In the genomic region with DNA sequence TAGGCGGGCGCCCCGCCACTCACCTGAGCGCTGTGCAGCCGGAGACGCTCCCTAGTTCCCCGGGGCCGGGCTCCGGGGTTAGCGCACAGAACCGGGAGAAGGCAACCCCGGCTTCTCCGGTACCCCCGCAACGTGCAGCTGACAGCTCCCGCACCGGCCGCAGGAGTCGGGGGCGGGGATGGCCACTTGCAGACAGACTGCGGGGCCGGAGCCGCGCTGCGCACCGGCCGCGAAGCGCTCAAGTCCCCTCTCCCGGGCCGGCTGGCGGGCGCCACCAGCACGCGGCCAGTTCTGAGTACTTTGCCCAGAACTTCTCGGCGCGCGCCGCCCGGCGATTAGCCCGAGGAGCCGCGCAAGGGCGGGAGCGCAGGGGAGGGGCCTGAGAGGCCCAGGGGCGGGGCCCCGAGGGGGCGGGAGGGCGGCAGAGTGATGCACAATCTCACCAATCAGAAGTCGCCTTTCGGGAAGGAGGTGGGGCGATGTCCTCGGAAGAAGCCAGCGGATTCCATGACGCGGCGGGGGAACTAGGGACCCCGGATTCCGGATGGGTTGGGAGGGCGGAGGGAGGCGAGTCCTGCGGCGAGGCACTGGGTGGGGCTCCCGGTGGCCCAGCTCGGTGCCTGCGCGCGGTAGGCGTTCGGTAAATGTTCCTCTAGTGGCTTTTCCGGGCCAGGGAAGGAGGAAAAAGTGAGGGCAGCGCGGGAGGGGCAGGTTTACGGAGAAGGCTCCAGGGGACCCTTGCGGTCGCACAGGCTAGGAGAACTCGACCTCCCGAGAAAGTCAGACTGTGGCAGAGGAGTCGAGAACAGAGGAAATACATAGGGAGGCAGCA, we compare ENCODE assay signal across 8 cellular contexts. TPM values are rescaled to one million over a fixed set of nuclear protein-coding genes. Genes with fewer than 3 reads are reported as not detected.
DNase-seq lines count a peak whose midpoint lies in the region; ATAC-seq and TF ChIP-seq lines count a peak whose summit lies in the region.

A gene with protein sequence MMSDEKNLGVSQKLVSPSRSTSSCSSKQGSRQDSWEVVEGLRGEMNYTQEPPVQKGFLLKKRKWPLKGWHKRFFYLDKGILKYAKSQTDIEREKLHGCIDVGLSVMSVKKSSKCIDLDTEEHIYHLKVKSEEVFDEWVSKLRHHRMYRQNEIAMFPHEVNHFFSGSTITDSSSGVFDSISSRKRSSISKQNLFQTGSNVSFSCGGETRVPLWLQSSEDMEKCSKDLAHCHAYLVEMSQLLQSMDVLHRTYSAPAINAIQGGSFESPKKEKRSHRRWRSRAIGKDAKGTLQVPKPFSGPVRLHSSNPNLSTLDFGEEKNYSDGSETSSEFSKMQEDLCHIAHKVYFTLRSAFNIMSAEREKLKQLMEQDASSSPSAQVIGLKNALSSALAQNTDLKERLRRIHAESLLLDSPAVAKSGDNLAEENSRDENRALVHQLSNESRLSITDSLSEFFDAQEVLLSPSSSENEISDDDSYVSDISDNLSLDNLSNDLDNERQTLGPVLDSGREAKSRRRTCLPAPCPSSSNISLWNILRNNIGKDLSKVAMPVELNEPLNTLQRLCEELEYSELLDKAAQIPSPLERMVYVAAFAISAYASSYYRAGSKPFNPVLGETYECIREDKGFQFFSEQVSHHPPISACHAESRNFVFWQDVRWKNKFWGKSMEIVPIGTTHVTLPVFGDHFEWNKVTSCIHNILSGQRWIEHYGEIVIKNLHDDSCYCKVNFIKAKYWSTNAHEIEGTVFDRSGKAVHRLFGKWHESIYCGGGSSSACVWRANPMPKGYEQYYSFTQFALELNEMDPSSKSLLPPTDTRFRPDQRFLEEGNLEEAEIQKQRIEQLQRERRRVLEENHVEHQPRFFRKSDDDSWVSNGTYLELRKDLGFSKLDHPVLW (minus strand): TSS at position 316 of the 832 bp plus-strand sequence. CDS start 87,706 bp downstream, outside the sequence.

- TF ChIP-seq CTCF in GM12875 (IDR thresholded peaks at IDR 0.05; ENCODE audit: borderline replicate concordance, insufficient read depth, low read depth, low read length), result no peak
- TF ChIP-seq CTCF in left ventricle myocardium inferior (IDR thresholded peaks at IDR 0.05; ENCODE audit: borderline replicate concordance), result no peak
- TF ChIP-seq CTCF in prostate gland (IDR thresholded peaks at IDR 0.05), result no peak

- H3K36me3 ChIP-seq in left ventricle myocardium inferior (no peaks in the 10 kb centered on the region), prostate gland (no peaks in the 10 kb centered on the region), urinary bladder (ENCODE audit: insufficient read depth) (no peaks in the 10 kb centered on the region)

- DNase-seq in NCI-H1436 (lab: John Stamatoyannopoulos, UW) (peak; percentile 90), T-helper 1 cell (peak; percentile 90 to 98 (median 95)), amniotic epithelial cell (ENCODE audit: low read depth) (peak; percentile 89), left ventricle myocardium inferior (peak; percentile 92), prostate gland (ENCODE audit: low spot score) (peak; percentile 95)

- under 1% methylated on average over 72 of the region's 81 CpGs for WGBS in prostate gland
- WGBS in urinary bladder, result under 1% methylated on average over 81 of the region's 81 CpGs

- TF ChIP-seq POLR2A in prostate gland (IDR thresholded peaks at IDR 0.05), result peak; percentile 63

- H3K9me3 ChIP-seq in left ventricle myocardium inferior (replicated peaks), result no peaks in the 10 kb centered on the region
- no peaks in the 10 kb centered on the region for H3K9me3 ChIP-seq in prostate gland

- peak within 1 kb of the TSS; percentile 95 for H3K4me3 ChIP-seq in GM12875 (ENCODE audit: low read depth, low read length)
- peak within 1 kb of the TSS; percentile 86 for H3K4me3 ChIP-seq in left ventricle myocardium inferior
- H3K4me3 ChIP-seq in prostate gland, result peak within 1 kb of the TSS; percentile 44 to 57
- peak within 1 kb of the TSS; percentile 64 for H3K4me3 ChIP-seq in urinary bladder (ENCODE audit: low read depth, low read length)

- H3K27ac ChIP-seq in left ventricle myocardium inferior (replicated peaks) (peak within 1 kb of the TSS; percentile 93), prostate gland (peak within 1 kb of the TSS; percentile 69 to 70), urinary bladder (ENCODE audit: low read depth) (peak within 1 kb of the TSS; percentile 84)

- H3K27me3 ChIP-seq in left ventricle myocardium inferior (ENCODE audit: low read depth) (no peaks in the 10 kb centered on the region), prostate gland (replicated peaks; ENCODE audit: insufficient read depth) (no peaks in the 10 kb centered on the region)

- H3K4me1 ChIP-seq in left ventricle myocardium inferior (peaks cover 32% of the 10 kb centered on the region), prostate gland (replicated peaks) (no peaks in the 10 kb centered on the region), urinary bladder (ENCODE audit: insufficient read depth) (peaks cover 1% of the 10 kb centered on the region)

- intact Hi-C loops in left ventricle myocardium inferior (cut with micrococcal nuclease) (loop anchor here (5.0 kb wide), 1 partner anchor 158 kb away; no protein-coding TSS in a partner anchor), prostate gland (cut with DNase I) (loop anchor here (5.0 kb wide), 1 partner anchor 158 kb away; no protein-coding TSS in a partner anchor)

- ATAC-seq in HG02763 (IDR thresholded peaks at IDR 0.05; ENCODE audit: unreplicated experiment), result peak; percentile 70

RNA-seq across cellular contexts. Expression of the gene that starts here (rescaled TPM):
- total RNA-seq in left ventricle myocardium inferior, result 4.3 TPM
- total RNA-seq in prostate gland, result 1 to 10 TPM; 3.1 to 6.3 TPM
- total RNA-seq in urinary bladder, result 4.9 TPM
- 1.9 TPM for polyA plus RNA-seq in urinary bladder

Comparison
In these comparisons a context has a peak if more than half of its experiments do, and no peak if none do; other contexts are left out.
1. Peak in every context shown above with its lines: DNase-seq, ATAC-seq, H3K4me3 ChIP-seq and H3K27ac ChIP-seq.